8 cellular contexts compared by ENCODE assay signal in the genomic region with DNA sequence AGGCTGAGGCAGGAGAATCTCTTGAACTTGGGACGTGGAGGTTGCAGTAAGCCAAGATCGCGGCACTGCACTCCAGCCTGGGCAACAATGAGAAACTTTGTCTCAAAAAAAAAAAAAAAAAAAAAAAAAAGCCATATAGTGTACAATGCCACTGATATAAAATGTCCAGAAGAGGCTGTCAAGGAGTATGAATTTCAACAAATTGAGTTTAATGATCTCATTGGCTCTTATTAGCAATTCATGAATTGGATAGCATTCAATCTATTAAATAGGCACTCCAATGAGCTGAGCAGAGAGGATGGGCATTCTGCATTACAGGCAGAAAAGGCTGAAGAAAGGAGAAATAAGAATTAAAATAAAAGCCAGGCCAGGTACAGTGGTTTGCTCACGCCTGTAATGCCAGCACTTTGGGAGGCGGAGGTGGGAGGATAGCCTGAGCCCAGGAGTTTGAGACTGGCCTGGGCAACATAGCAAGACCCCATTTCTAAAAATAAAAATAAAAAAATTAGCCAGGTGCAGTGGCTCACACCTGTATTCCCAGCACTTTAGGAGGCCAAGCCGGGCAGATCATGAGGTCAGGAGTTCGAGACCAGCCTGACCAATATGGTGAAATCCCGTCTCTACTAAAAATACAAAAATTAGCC. TPM values are rescaled to one million over a fixed set of nuclear protein-coding genes. Genes with fewer than 3 reads are reported as not detected.
A peak's percentile ranks its signal among the peaks of the same experiment; 100 is the strongest.
DNase-seq lines count a peak whose midpoint lies in the region; ATAC-seq, FAIRE-seq and TF ChIP-seq lines count a peak whose summit lies in the region.

No MANE protein-coding gene starts in this region.

- peak overlapping the region; percentile 91 to 98 (median 96) for H3K27ac Mint-ChIP-seq in CD8-positive, alpha-beta memory T cell

- WGBS in pancreas, 2 donors, result 93 to 94% methylated on average over 8 of the region's 8 CpGs

- H3K27me3 Mint-ChIP-seq in CD8-positive, alpha-beta memory T cell, result peaks cover 0 to 1% of the 10 kb centered on the region in 2 donors

- no peak for DNase-seq in CD8-positive, alpha-beta memory T cell
- DNase-seq in OCI-LY7 (ENCODE audit: low spot score), result no peak
- no peak for DNase-seq in epithelial cell of esophagus (ENCODE audit: low read depth)
- DNase-seq in pancreas, result no peak
- DNase-seq in ACHN, result no peak
- no peak for DNase-seq in C1 segment of cervical spinal cord (lab: John Stamatoyannopoulos, UW)
- no peak for DNase-seq in erythroblast (lab: John Stamatoyannopoulos, UW)

- in situ Hi-C loops in ACHN (cut with HindIII; ENCODE audit: low pct_ligation_motif_present, low pct_unique_long_range_greater_than_20kb, low sequenced_read_pairs), result no loop called here

- peak overlapping the region; percentile 84; the same call in 1 of the 2 replicates for H2AFZ ChIP-seq in OCI-LY7 (ENCODE audit: low read length)

- peaks cover 42% of the 10 kb centered on the region for H3K79me2 ChIP-seq in OCI-LY7 (ENCODE audit: insufficient read depth, low read depth, low read length)

- H3K4me1 ChIP-seq in CD8-positive, alpha-beta memory T cell (ENCODE audit: insufficient read depth, low read length), result peaks cover 23% of the 10 kb centered on the region
- peaks cover 46% of the 10 kb centered on the region for H3K4me1 ChIP-seq in OCI-LY7 (ENCODE audit: insufficient read depth, low read length, poor library complexity, severe bottlenecking)
- H3K4me1 ChIP-seq in pancreas, result peaks cover 0 to 3% (median 0%) of the 10 kb centered on the region in 3 donors

- no peaks in the 10 kb centered on the region for H3K27me3 ChIP-seq in CD8-positive, alpha-beta memory T cell (ENCODE audit: insufficient read depth, low read length, poor library complexity, severe bottlenecking)
- no peaks in the 10 kb centered on the region for H3K27me3 ChIP-seq in pancreas

- H3K9me3 ChIP-seq in CD8-positive, alpha-beta memory T cell (ENCODE audit: low read length), result no peaks in the 10 kb centered on the region
- H3K9me3 ChIP-seq in OCI-LY7 (ENCODE audit: low read length) (no peaks in the 10 kb centered on the region), pancreas (no peaks in the 10 kb centered on the region)

- H3K9me2 ChIP-seq in OCI-LY7 (ENCODE audit: insufficient read depth, low read length), result no peaks in the 10 kb centered on the region

- H4K20me1 ChIP-seq in OCI-LY7 (ENCODE audit: insufficient read depth, low read length), result peaks cover 17% of the 10 kb centered on the region

- no peak for ATAC-seq in pancreas
- ATAC-seq in HG03159 (IDR thresholded peaks at IDR 0.05; ENCODE audit: unreplicated experiment), result no peak

- H3K4me2 ChIP-seq in OCI-LY7 (ENCODE audit: low read length), result peak overlapping the region; percentile 50

- peaks cover 20 to 29% (median 23%) of the 10 kb centered on the region in 3 donors for H3K4me1 Mint-ChIP-seq in CD8-positive, alpha-beta memory T cell

- H3K4me3 Mint-ChIP-seq in CD8-positive, alpha-beta memory T cell, result peak overlapping the region; percentile 83 to 91 (median 87)

- POLR2A ChIA-PET in CD8-positive, alpha-beta memory T cell (lab: Charles Lee), result interaction anchor here (0.5 to 3.0 kb wide), 6 partner anchors 19 to 163 kb away, joined by 3 to 24 read pairs (median 6); a partner anchor contains a TSS
- POLR2A ChIA-PET in OCI-LY7 (lab: Charles Lee), result interaction anchor here (0.7 to 1.1 kb wide), 2 partner anchors 169 to 253 kb away, joined by 3 read pairs; no protein-coding TSS in a partner anchor

- H3K27ac ChIP-seq in CD8-positive, alpha-beta memory T cell (ENCODE audit: low read depth, low read length), result no peak overlapping the region
- H3K27ac ChIP-seq in OCI-LY7 (ENCODE audit: low read depth, low read length, poor library complexity, severe bottlenecking), result peak overlapping the region; percentile 52
- H3K27ac ChIP-seq in pancreas, result peak overlapping the region; percentile 28 to 81 (median 68)

- intact Hi-C loops in OCI-LY7 (cut with micrococcal nuclease; ENCODE audit: unreplicated experiment), result no loop called here
- intact Hi-C loops in pancreas (cut with DNase I), result no loop called here

- H3K4me3 ChIP-seq in CD8-positive, alpha-beta memory T cell (ENCODE audit: low read length), result peak overlapping the region; percentile 60
- H3K4me3 ChIP-seq in OCI-LY7 (ENCODE audit: low read depth, low read length, poor library complexity, severe bottlenecking) (peak overlapping the region; percentile 54), epithelial cell of esophagus (ENCODE audit: low read length) (peak overlapping the region; percentile 34), pancreas (peak overlapping the region in 2 of 4 donors; percentile 89 to 98)

- no peaks in the 10 kb centered on the region for H3K36me3 ChIP-seq in CD8-positive, alpha-beta memory T cell (ENCODE audit: insufficient read depth, low read length)
- H3K36me3 ChIP-seq in OCI-LY7 (ENCODE audit: insufficient read depth, low read length), result peaks cover 22% of the 10 kb centered on the region; the same call in 1 of the 2 replicates
- no peaks in the 10 kb centered on the region for H3K36me3 ChIP-seq in pancreas

- TF ChIP-seq POLR2A in erythroblast (IDR thresholded peaks at IDR 0.05; ENCODE audit: low read length), result no peak

- FAIRE-seq in pancreas (lab: Jason Lieb, UNC), result no peak

- H3K36me3 Mint-ChIP-seq in CD8-positive, alpha-beta memory T cell, result peaks cover 0 to 1% (median 0%) of the 10 kb centered on the region in 3 donors

- TF ChIP-seq CTCF in OCI-LY7 (conservative IDR thresholded peaks at IDR 0.05; ENCODE audit: low read length), result no peak
- TF ChIP-seq CTCF in epithelial cell of esophagus (IDR thresholded peaks at IDR 0.05; ENCODE audit: insufficient read depth, low read depth, low read length, missing control alignments), result no peak
- TF ChIP-seq CTCF in pancreas (IDR thresholded peaks at IDR 0.05), result no peak

- no TSS peak for BruUV-seq in OCI-LY7 (replicated peaks; lab: Mats Ljungman, UMichigan)

- H3K9me3 Mint-ChIP-seq in CD8-positive, alpha-beta memory T cell, result no peaks in the 10 kb centered on the region

- CTCF ChIA-PET in CD8-positive, alpha-beta memory T cell (lab: Charles Lee), result interaction anchor here (0.7 to 1.5 kb wide), 3 partner anchors 30 to 163 kb away, joined by 3 to 5 read pairs (median 5); no protein-coding TSS in a partner anchor
- CTCF ChIA-PET in OCI-LY7 (lab: Charles Lee; ENCODE audit: unreplicated experiment), result no interaction called here

RNA-seq across cellular contexts. Expression of a gene that starts 0.8 kb away (rescaled TPM):
- 100 to 1,000 TPM; 110 to 116 TPM for total RNA-seq in CD8-positive, alpha-beta memory T cell
- 13.1 TPM for polyA plus RNA-seq in CD8-positive, alpha-beta memory T cell
- total RNA-seq in OCI-LY7 (2014; rRNA removed; shearing (Covaris generic)), result 141 and 150 TPM in 2 replicates
- total RNA-seq in OCI-LY7 (2022), result 113 and 117 TPM in 2 replicates
- 10 to 100 TPM in 3 of 6 donors, 1 to 10 TPM in 3; 3.9 to 14.8 (median 9.7) TPM for total RNA-seq in pancreas
- 10 to 100 TPM in 1 of 2 donors, 1 to 10 TPM in 1; 5.2 to 11.9 TPM for polyA plus RNA-seq in pancreas

RNA-seq across cellular contexts. Expression of a gene that starts 18.4 kb away (rescaled TPM):
- 10 to 100 TPM; 51.1 to 53.7 TPM for total RNA-seq in CD8-positive, alpha-beta memory T cell
- 90.7 TPM for polyA plus RNA-seq in CD8-positive, alpha-beta memory T cell
- total RNA-seq in OCI-LY7 (2014; rRNA removed; shearing (Covaris generic)), result 98.4 and 102 TPM in 2 replicates
- total RNA-seq in OCI-LY7 (2022) (36.5 and 40.5 TPM in 2 replicates), pancreas (10 to 100 TPM; 20.4 to 58.8 (median 42.3) TPM)
- polyA plus RNA-seq in pancreas, result 100 to 1,000 TPM; 182 to 237 TPM

RNA-seq across cellular contexts. Expression of a gene that starts 30.1 kb away (rescaled TPM):
- 100 to 1,000 TPM; 154 to 169 TPM for total RNA-seq in CD8-positive, alpha-beta memory T cell
- 71.0 TPM for polyA plus RNA-seq in CD8-positive, alpha-beta memory T cell
- 55.4 and 60.0 TPM in 2 replicates for total RNA-seq in OCI-LY7 (2014; rRNA removed; shearing (Covaris generic))
- 95.3 and 120 TPM in 2 replicates for total RNA-seq in OCI-LY7 (2022)
- total RNA-seq in pancreas, result 10 to 100 TPM; 37.7 to 71.8 (median 48.2) TPM
- polyA plus RNA-seq in pancreas, result 10 to 100 TPM; 43.3 to 51.7 TPM

Comparison
In these comparisons a context has a peak if more than half of its experiments do, and no peak if none do; other contexts are left out.
1. RNA of a gene that starts 0.8 kb away (total RNA-seq): 113 to 150 TPM in OCI-LY7 and 110 to 116 TPM in CD8-positive, alpha-beta memory T cell; 3.9 to 14.8 TPM in pancreas; every median in the first group is over 4 times any median in the second.